ENCODE assay signal across 19 cellular contexts in genomic region chr20:48695255-48695654, GRCh38.
DNase-seq lines count a peak whose midpoint lies in the region; ATAC-seq and TF ChIP-seq lines count a peak whose summit lies in the region.
"Had no signal": no experiment of that assay in that cellular context is flagged by ENCODE, and none has a peak within 500 bp of the region (broad histone marks: within the 10 kb centered on the region; RNA-seq: fewer than 3 reads in every experiment).

No MANE protein-coding gene starts in this region.

- H3K4me3 Mint-ChIP-seq in T-cell (no peak overlapping the region), GM23338 (no peak overlapping the region)
- H3K4me3 Mint-ChIP-seq: activated CD4-positive, alpha-beta T cell treated with anti-CD3 and anti-CD28 coated beads for 36 hours; CD8-positive, alpha-beta T cell; neural crest cell had no signal

- H2AFZ ChIP-seq in GM23338: no peak overlapping the region

- H3K36me3 ChIP-seq in upper lobe of right lung (peaks cover 5% of the 10 kb centered on the region), GM23338 (ENCODE audit: insufficient read depth) (no peaks in the 10 kb centered on the region)
- H3K36me3 ChIP-seq: uterus had no signal

- no peaks in the 10 kb centered on the region for H3K27me3 Mint-ChIP-seq in T-cell
- H3K27me3 Mint-ChIP-seq in GM23338 (ENCODE audit: insufficient read depth, low read depth, poor library complexity): peaks cover 4% of the 10 kb centered on the region
- H3K27me3 Mint-ChIP-seq: activated CD4-positive, alpha-beta T cell treated with anti-CD3 and anti-CD28 coated beads for 36 hours had no signal

- H3K4me1 Mint-ChIP-seq in T-cell: peaks cover 8 to 36% (median 11%) of the 10 kb centered on the region in 3 donors
- H3K4me1 Mint-ChIP-seq in GM23338: peaks cover 6% of the 10 kb centered on the region; the same call in 2 of the 3 replicates

- no peaks in the 10 kb centered on the region for H3K9me3 Mint-ChIP-seq in T-cell
- no peaks in the 10 kb centered on the region for H3K9me3 Mint-ChIP-seq in GM23338
- H3K9me3 Mint-ChIP-seq: CD8-positive, alpha-beta T cell had no signal

- 0 out of 2 replicates have a peak, but pooled peaks cover 11% of the 10 kb centered on the region for H3K9me2 ChIP-seq in GM23338 (ENCODE audit: insufficient read depth)

- no peaks in the 10 kb centered on the region for H3K79me2 ChIP-seq in GM23338 (replicated peaks; ENCODE audit: insufficient read depth)

- TF ChIP-seq CTCF in upper lobe of right lung (IDR thresholded peaks at IDR 0.05) (no peak), GM23338 (conservative IDR thresholded peaks at IDR 0.05; ENCODE audit: low read depth in 2 of 2) (no peak)

- peaks cover 7% of the 10 kb centered on the region for H3K4me1 ChIP-seq in right cardiac atrium (ENCODE audit: control insufficient read depth, insufficient read depth, low read length)
- peaks cover 16% of the 10 kb centered on the region for H3K4me1 ChIP-seq in upper lobe of right lung
- no peaks in the 10 kb centered on the region; the same call in 1 of the 2 replicates for H3K4me1 ChIP-seq in GM23338 (ENCODE audit: insufficient read depth)
- H3K4me1 ChIP-seq: uterus had no signal

- H3K27ac ChIP-seq in right cardiac atrium (ENCODE audit: low read length) (no peak overlapping the region), upper lobe of right lung (no peak overlapping the region), GM23338 (ENCODE audit: low read depth) (no peak overlapping the region)
- H3K27ac ChIP-seq: esophagus squamous epithelium, heart left ventricle, uterus had no signal

- CTCF ChIA-PET in T-cell (lab: Charles Lee): no interaction called here

- H3K4me3 ChIP-seq in right cardiac atrium (ENCODE audit: low read length) (no peak overlapping the region), upper lobe of right lung (no peak overlapping the region), GM23338 (no peak overlapping the region)
- H3K4me3 ChIP-seq: esophagus squamous epithelium, heart left ventricle, uterus had no signal

- no peaks in the 10 kb centered on the region for H3K27me3 ChIP-seq in right cardiac atrium (ENCODE audit: control insufficient read depth, insufficient read depth)
- no peaks in the 10 kb centered on the region for H3K27me3 ChIP-seq in upper lobe of right lung
- no peaks in the 10 kb centered on the region for H3K27me3 ChIP-seq in GM23338 (ENCODE audit: insufficient read depth)
- H3K27me3 ChIP-seq: heart left ventricle, uterus had no signal

- H3K27ac Mint-ChIP-seq in T-cell: peak overlapping the region; percentile 2 to 29
- H3K27ac Mint-ChIP-seq in GM23338: no peak overlapping the region; the same call in 1 of the 2 replicates

- H3K36me3 Mint-ChIP-seq in T-cell (peaks cover 52% of the 10 kb centered on the region), GM23338 (ENCODE audit: low read depth) (no peaks in the 10 kb centered on the region)

- no peaks in the 10 kb centered on the region for H4K20me1 ChIP-seq in GM23338 (replicated peaks; ENCODE audit: insufficient read depth)

- no peak overlapping the region for H3K4me2 ChIP-seq in GM23338

- no peaks in the 10 kb centered on the region for H3K9me3 ChIP-seq in right cardiac atrium (ENCODE audit: control insufficient read depth, low read length)
- no peaks in the 10 kb centered on the region for H3K9me3 ChIP-seq in upper lobe of right lung
- H3K9me3 ChIP-seq: esophagus squamous epithelium, heart left ventricle, uterus had no signal

- no peaks in the 10 kb centered on the region for H3F3A ChIP-seq in GM23338 (replicated peaks; ENCODE audit: low read depth)

- DNase-seq in left ventricle myocardium superior (no peak), right cardiac atrium (no peak), T-cell (no peak), glomerular visceral epithelial cell (ENCODE audit: extremely low spot score) (peak; percentile 37), upper lobe of right lung (peak; percentile 16), GM23338 (ENCODE audit: low spot score) (no peak)
- DNase-seq: ACHN; activated CD4-positive, alpha-beta T cell treated with anti-CD3 and anti-CD28 coated beads for 36 hours; CD8-positive, alpha-beta T cell; DND-41; esophagus squamous epithelium; heart left ventricle; islet precursor cell; NCI-H524 treated with DMSO at 0.1 percent for 48 hours; SHP77 treated with DMSO at 0.1 percent for 48 hours; uterus had no signal

- intact Hi-C loops in left ventricle myocardium superior (cut with micrococcal nuclease): no loop called here
- intact Hi-C loops in right cardiac atrium (cut with DNase I): no loop called here
- intact Hi-C loops in upper lobe of right lung (cut with DNase I): no loop called here

- ATAC-seq in left ventricle myocardium superior (peak; percentile 5), right cardiac atrium (no peak), T-cell (replicated peaks in 1 of 4) (no peak), upper lobe of right lung (no peak), GM23338 (no peak), GM18519 (IDR thresholded peaks at IDR 0.05; ENCODE audit: low FRiP score, unreplicated experiment) (no peak), GM21825 (IDR thresholded peaks at IDR 0.05; ENCODE audit: unreplicated experiment) (no peak)
- ATAC-seq: activated CD4-positive, alpha-beta T cell treated with anti-CD3 and anti-CD28 coated beads for 36 hours; CD8-positive, alpha-beta T cell; heart left ventricle had no signal

- POLR2A ChIA-PET in T-cell (lab: Charles Lee): interaction anchor here in 1 of 2 donors (0.7 kb wide), 1 partner anchor 47 kb away, joined by 3 read pairs; no protein-coding TSS in a partner anchor

- 47% methylated on average over 2 of the region's 2 CpGs for WGBS in right cardiac atrium

TF ChIP-seq in GM23338, 12 proteins besides CTCF, POLR2A, EP300 and RAD21:
- TF ChIP-seq POLR2AphosphoS5 (IDR thresholded peaks at IDR 0.05; ENCODE audit: low read depth): no peak
- no peak for TF ChIP-seq EZH2phosphoT487 (IDR thresholded peaks at IDR 0.05; ENCODE audit: unreplicated experiment)
- TF ChIP-seq ZNF331 (CRISPR knock-in tag; IDR thresholded peaks at IDR 0.05; ENCODE audit: low read depth): no peak
- TF ChIP-seq EZH2 (IDR thresholded peaks at IDR 0.05; ENCODE audit: low read depth, unreplicated experiment): no peak
- TF ChIP-seq JUNB (IDR thresholded peaks at IDR 0.05; ENCODE audit: unreplicated experiment): no peak
TF ChIP-seq in GM23338: peak in this region for 0.

Comparison
In these comparisons a context has a peak if more than half of its experiments do, and no peak if none do; other contexts are left out.
1. DNase-seq: peak in glomerular visceral epithelial cell (single experiment) and upper lobe of right lung (single experiment); none in left ventricle myocardium superior (single experiment), right cardiac atrium (0 of 3), T-cell (0 of 34) and GM23338 (single experiment).